In genomic region chr19:39212377-39212742, GRCh38 we compare ENCODE assay signal across 8 cellular contexts.
DNase-seq lines count a peak whose midpoint lies in the region; ATAC-seq lines count a peak whose summit lies in the region.

No MANE protein-coding gene starts in this region.

- in situ Hi-C loops in ACHN (cut with HindIII; ENCODE audit: low pct_ligation_motif_present, low pct_unique_long_range_greater_than_20kb, low sequenced_read_pairs) = no loop called here

- DNase-seq in ACHN = peak; percentile 26
- peak; percentile 53 for DNase-seq in HK-2 (ENCODE audit: unreplicated experiment)
- DNase-seq in activated CD4-positive, CD25-positive, alpha-beta regulatory T cell treated with anti-CD3 and anti-CD28 coated beads, Interleukin-2, amount 50 U/mL, for 16 hours (ENCODE audit: low read depth, low spot score) = peak; percentile 31
- DNase-seq in effector CD4-positive, alpha-beta T cell = peak; percentile 22
- peak; percentile 39 to 61 for DNase-seq in stimulated activated CD4-positive, alpha-beta T cell treated with anti-CD3 and anti-CD28 coated beads, Interleukin-12 subunit alpha, Interleukin-12 subunit beta, amount 100 ng/mL, for 24 hours (ENCODE audit: low read depth in 2 of 2)
- no peak for DNase-seq in middle frontal gyrus (ENCODE audit: extremely low spot score, low spot score)
- DNase-seq in GDM1 (lab: John Stamatoyannopoulos, UW) = no peak

- ATAC-seq in GM21381 (IDR thresholded peaks at IDR 0.05; ENCODE audit: unreplicated experiment) = no peak

Comparison
In these comparisons a context has a peak if more than half of its experiments do, and no peak if none do; other contexts are left out.
1. DNase-seq: peak in ACHN (single experiment), HK-2 (single experiment), activated CD4-positive, CD25-positive, alpha-beta regulatory T cell treated with anti-CD3 and anti-CD28 coated beads, Interleukin-2, amount 50 U/mL, for 16 hours (single experiment), effector CD4-positive, alpha-beta T cell (single experiment) and stimulated activated CD4-positive, alpha-beta T cell treated with anti-CD3 and anti-CD28 coated beads, Interleukin-12 subunit alpha, Interleukin-12 subunit beta, amount 100 ng/mL, for 24 hours (2 of 2); none in middle frontal gyrus (single experiment) and GDM1 (single experiment).